8 cellular contexts compared by ENCODE assay signal in the genomic region with DNA sequence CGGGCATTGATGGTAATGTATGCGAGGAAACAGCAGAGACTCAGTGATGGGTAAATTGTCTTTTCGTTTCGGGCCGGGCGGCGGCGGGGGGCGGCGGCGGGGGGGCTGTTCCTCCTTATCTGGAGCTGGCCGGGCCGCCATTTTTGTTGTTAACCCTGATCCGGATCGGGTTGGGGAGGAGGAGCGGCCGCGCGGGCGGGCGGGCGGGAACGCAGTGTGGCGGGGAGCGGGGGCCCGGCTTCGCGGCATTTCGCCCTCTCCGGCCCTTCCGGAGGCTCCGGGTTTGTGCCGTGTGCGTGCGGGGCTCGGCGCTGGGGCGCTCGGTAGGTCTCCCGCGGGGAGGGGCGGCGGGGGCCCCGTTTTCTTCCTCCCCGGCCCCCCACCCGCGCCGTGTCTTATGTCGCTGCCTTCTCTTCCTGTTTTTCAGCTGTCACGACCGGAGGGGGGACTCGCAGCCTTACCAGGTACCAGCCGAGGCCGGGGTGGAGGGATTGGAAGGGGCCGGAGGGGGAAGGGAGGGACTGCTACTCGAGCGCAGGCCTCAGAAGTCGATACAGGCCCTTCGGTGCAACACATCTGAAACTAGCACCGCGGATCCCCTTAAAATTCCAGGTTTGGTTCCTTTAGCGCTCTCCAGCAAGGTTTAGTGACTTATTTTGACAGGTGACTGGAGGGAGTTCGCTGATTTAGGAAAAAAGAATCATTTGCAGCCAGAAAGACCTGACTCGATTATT. TPM values are rescaled to one million over a fixed set of nuclear protein-coding genes. Genes with fewer than 3 reads are reported as not detected.
DNase-seq lines count a peak whose midpoint lies in the region; ATAC-seq and TF ChIP-seq lines count a peak whose summit lies in the region.

No MANE protein-coding gene starts in this region.

- H3K36me3 ChIP-seq in osteoblast (ENCODE audit: insufficient read depth, low read length) (peaks cover 36% of the 10 kb centered on the region), suprapubic skin (peaks cover 32% of the 10 kb centered on the region)

- H3K27ac ChIP-seq in osteoblast (ENCODE audit: low read depth, low read length) (peak overlapping the region; percentile 57), suprapubic skin (peak overlapping the region; percentile 97)

- H2AFZ ChIP-seq in osteoblast (ENCODE audit: low read length) = peak overlapping the region; percentile 43

- TF ChIP-seq POLR2A in Raji (IDR thresholded peaks at IDR 0.05; ENCODE audit: insufficient read depth, low read depth, low read length) = 0 out of 2 replicates have a peak, but pooled peaks have one; percentile 30
- TF ChIP-seq POLR2A in suprapubic skin (IDR thresholded peaks at IDR 0.05) = no peak

- TF ChIP-seq EP300 in suprapubic skin (IDR thresholded peaks at IDR 0.05) = no peak

- H3K4me1 ChIP-seq in osteoblast (ENCODE audit: insufficient read depth, low read length) = peaks cover 16% of the 10 kb centered on the region
- H3K4me1 ChIP-seq in suprapubic skin = peaks cover 45% of the 10 kb centered on the region

- DNase-seq in NCI-H1417 (lab: John Stamatoyannopoulos, UW) = peak; percentile 26 to 66 (median 64)
- no peak for DNase-seq in NCI-H1417 treated with DMSO at 0.1 percent for 48 hours (lab: John Stamatoyannopoulos, UW)
- peak; percentile 72 for DNase-seq in activated naive CD4-positive, alpha-beta T cell treated with anti-CD3 and anti-CD28 coated beads, Interleukin-2, amount 50 U/mL, for 16 hours
- peak; percentile 49 for DNase-seq in glomerular visceral epithelial cell (ENCODE audit: extremely low spot score)
- DNase-seq in osteoblast (ENCODE audit: insufficient read length, low spot score, missing footprints) = peak; percentile 93
- DNase-seq in suprapubic skin (ENCODE audit: low spot score in 2 of 2) = peak; percentile 81 to 91

- H3K4me3 ChIP-seq in osteoblast (ENCODE audit: insufficient read depth, low read length) (peak overlapping the region; percentile 94), suprapubic skin (peak overlapping the region; percentile 97)

- H4K20me1 ChIP-seq in osteoblast (ENCODE audit: insufficient read depth, low read length) = peaks cover 37% of the 10 kb centered on the region

- TF ChIP-seq CTCF in osteoblast (IDR thresholded peaks at IDR 0.05; ENCODE audit: extremely low read depth, low read depth, low read length) (no peak), suprapubic skin (IDR thresholded peaks at IDR 0.05) (no peak)

- H3K79me2 ChIP-seq in osteoblast (ENCODE audit: insufficient read depth, low read length) = peaks cover 95% of the 10 kb centered on the region

- no peaks in the 10 kb centered on the region for H3K9me3 ChIP-seq in osteoblast (ENCODE audit: low read depth, low read length)
- H3K9me3 ChIP-seq in suprapubic skin = no peaks in the 10 kb centered on the region

- H3K27me3 ChIP-seq in osteoblast (ENCODE audit: insufficient read depth, low read length) = no peaks in the 10 kb centered on the region
- no peaks in the 10 kb centered on the region for H3K27me3 ChIP-seq in suprapubic skin

- WGBS in suprapubic skin = under 1% methylated on average over 18 of the region's 64 CpGs

- ATAC-seq in HG03066 (IDR thresholded peaks at IDR 0.05; ENCODE audit: low read depth, unreplicated experiment) = peak; percentile 13

- peak overlapping the region; percentile 82 for H3K4me2 ChIP-seq in osteoblast (ENCODE audit: insufficient read depth, low read length)

RNA-seq across cellular contexts. Expression of gene WAC, which starts 0.8 kb away (rescaled TPM):
- total RNA-seq in osteoblast (77.1 and 93.4 TPM in 2 replicates), suprapubic skin (100 to 1,000 TPM in 3 of 4 donors, 10 to 100 TPM in 1; 91.6 to 164 (median 107) TPM)
